In genomic region chr3:108106449-108106848, GRCh38 we compare ENCODE assay signal across 24 cellular contexts.
"Had no signal": no experiment of that assay in that cellular context is flagged by ENCODE, and none has a peak within 500 bp of the region (broad histone marks: within the 10 kb centered on the region; RNA-seq: fewer than 3 reads in every experiment).

No MANE protein-coding gene starts in this region.

- H3K4me2 ChIP-seq: SK-N-SH had no signal

- ATAC-seq: activated T-helper 17 cell treated with anti-CD3 and anti-CD28 coated beads, Interleukin-2, amount 50 U/mL, for 72 hours; Right ventricle myocardium inferior had no signal

- H3K27me3 ChIP-seq: SJCRH30 had no signal

- H3K9me3 ChIP-seq: SJCRH30, SK-N-SH had no signal

- H3K27ac ChIP-seq: SJCRH30, VCaP had no signal

- DNase-seq: activated CD4-positive, alpha-beta memory T cell treated with anti-CD3 and anti-CD28 coated beads for 36 hours; activated CD4-positive, alpha-beta T cell treated with anti-CD3 and anti-CD28 coated beads, Interleukin-2, amount 10 ng/mL, durations not matched to agents 7 days and 5 days; activated CD4-positive, CD25-positive, alpha-beta regulatory T cell; activated CD8-positive, alpha-beta memory T cell treated with anti-CD3 and anti-CD28 coated beads for 24 hours; activated gamma-delta T cell treated with Interleukin-2 at 50 U/mL for 16 hours; activated naive CD4-positive, alpha-beta T cell treated with anti-CD3 and anti-CD28 coated beads, Interleukin-2, amount 10 ng/mL, durations not matched to agents 7 days and 5 days; activated naive CD8-positive, alpha-beta T cell treated with anti-CD3 and anti-CD28 coated beads for 36 hours; activated T-cell treated with anti-CD3 and anti-CD28 coated beads for 4 hours; activated T-cell treated with anti-CD3 and anti-CD28 coated beads, Interleukin-2, amount 50 U/mL, for 48 hours; cerebellar nuclear complex; Karpas-422; NCI-H1105 treated with DMSO at 0.1 percent for 48 hours; NCI-H1436 treated with DMSO at 0.1 percent for 48 hours; NCI-H1930; NCI-H345; NCI-H510A; NCI-H526 treated with DMSO at 0.1 percent for 48 hours; RPMI8226; SK-N-SH; T-helper 1 cell had no signal

- H3K4me3 ChIP-seq: SJCRH30 had no signal

- H3K9ac ChIP-seq: SK-N-SH had no signal

- H3K36me3 ChIP-seq: SJCRH30 had no signal
